Comparison of ENCODE assay signal across 11 cellular contexts in the genomic region with DNA sequence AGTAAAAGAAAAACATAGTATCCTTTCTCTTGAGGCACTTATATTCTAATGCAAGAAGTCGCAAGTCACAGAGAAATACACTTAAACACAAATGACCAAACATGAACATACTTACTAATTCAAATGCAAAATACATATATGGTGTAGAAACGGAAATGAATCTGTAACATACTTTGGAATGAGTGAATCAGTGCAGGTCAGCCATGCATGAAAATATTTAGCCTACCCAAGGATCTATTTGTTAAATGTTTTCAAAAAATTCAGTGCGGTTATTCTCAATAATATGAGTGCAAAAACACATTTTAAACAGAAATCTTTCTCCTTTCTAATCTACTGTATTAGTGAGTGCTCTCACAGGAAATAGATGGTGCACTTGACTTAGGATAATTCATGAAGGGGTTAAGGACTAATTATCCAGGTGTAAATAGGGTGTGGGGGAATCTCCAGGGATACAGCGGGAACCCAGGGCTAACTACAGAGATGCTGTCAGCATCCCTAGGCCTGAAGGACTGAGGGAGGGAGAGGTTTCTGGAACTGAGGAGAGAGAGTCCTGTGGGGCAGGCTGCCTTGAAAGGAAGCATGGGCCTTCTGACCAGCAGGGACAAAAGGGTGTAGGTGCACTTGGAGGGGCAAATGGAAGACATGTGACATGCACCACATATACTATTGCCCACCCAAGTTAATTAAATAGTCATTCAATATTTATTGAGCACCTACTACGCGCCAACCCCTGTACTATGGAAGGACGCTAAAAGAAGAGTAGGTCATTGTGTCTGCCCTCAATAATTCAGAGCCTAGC.
A peak's percentile ranks its signal among the peaks of the same experiment; 100 is the strongest.
DNase-seq lines count a peak whose midpoint lies in the region; ATAC-seq and TF ChIP-seq lines count a peak whose summit lies in the region.
"Had no signal": no experiment of that assay in that cellular context is flagged by ENCODE, and none has a peak within 500 bp of the region (broad histone marks: within the 10 kb centered on the region; RNA-seq: fewer than 3 reads in every experiment).

No MANE protein-coding gene starts in this region.

- H3K36me3 Mint-ChIP-seq in brain (peaks cover 6% of the 10 kb centered on the region), nephron progenitor cell (ENCODE audit: low read depth) (peaks cover 29% of the 10 kb centered on the region)

- TF ChIP-seq CTCF in brain (conservative IDR thresholded peaks at IDR 0.05) (no peak), nephron progenitor cell (IDR thresholded peaks at IDR 0.05) (no peak)

- H3K27ac Mint-ChIP-seq in brain (peak overlapping the region in 4 of 5 experiments; percentile 39 to 65 (median 56)), nephron progenitor cell (peak overlapping the region; percentile 73)
- H3K27ac Mint-ChIP-seq: HFFc6 had no signal

- peaks cover 76% of the 10 kb centered on the region for H3K4me1 Mint-ChIP-seq in brain
- H3K4me1 Mint-ChIP-seq in nephron progenitor cell, result peaks cover 73% of the 10 kb centered on the region

- ATAC-seq in HG03039 (IDR thresholded peaks at IDR 0.05; ENCODE audit: unreplicated experiment), result no peak
- no peak for ATAC-seq in GM21360 (IDR thresholded peaks at IDR 0.05; ENCODE audit: unreplicated experiment)
- no peak for ATAC-seq in GM18870 (IDR thresholded peaks at IDR 0.05; ENCODE audit: unreplicated experiment)
- ATAC-seq: SK-N-SH treated with all-trans-retinoic acid at 6 μM for 48 hours had no signal

- peak; percentile 9 for DNase-seq in NCI-H2171 treated with DMSO at 0.1 percent for 48 hours (lab: John Stamatoyannopoulos, UW)
- DNase-seq in NCI-H2171 (lab: John Stamatoyannopoulos, UW), result no peak
- DNase-seq in NCI-H69 (lab: John Stamatoyannopoulos, UW), result peak; percentile 87
- no peak for DNase-seq in nephron progenitor cell
- DNase-seq: 8988T, HFFc6 had no signal

- H3K27me3 Mint-ChIP-seq in brain (no peaks in the 10 kb centered on the region), nephron progenitor cell (ENCODE audit: low read depth, poor library complexity) (no peaks in the 10 kb centered on the region)

- H3K4me3 Mint-ChIP-seq in brain (no peak overlapping the region), nephron progenitor cell (no peak overlapping the region)
- H3K4me3 Mint-ChIP-seq: HFFc6 had no signal

- H3K9me3 Mint-ChIP-seq in brain (peaks cover 0 to 6% (median 0%) of the 10 kb centered on the region in 5 experiments), nephron progenitor cell (peaks cover 7% of the 10 kb centered on the region)
- H3K9me3 Mint-ChIP-seq: HFFc6 had no signal

Comparison
In these comparisons a context has a peak if more than half of its experiments do, and no peak if none do; other contexts are left out.
1. DNase-seq: peak in NCI-H2171 treated with DMSO at 0.1 percent for 48 hours (single experiment) and NCI-H69 (single experiment); none in NCI-H2171 (single experiment) and nephron progenitor cell (single experiment).